ENCODE assay signal across 10 cellular contexts in the genomic region with DNA sequence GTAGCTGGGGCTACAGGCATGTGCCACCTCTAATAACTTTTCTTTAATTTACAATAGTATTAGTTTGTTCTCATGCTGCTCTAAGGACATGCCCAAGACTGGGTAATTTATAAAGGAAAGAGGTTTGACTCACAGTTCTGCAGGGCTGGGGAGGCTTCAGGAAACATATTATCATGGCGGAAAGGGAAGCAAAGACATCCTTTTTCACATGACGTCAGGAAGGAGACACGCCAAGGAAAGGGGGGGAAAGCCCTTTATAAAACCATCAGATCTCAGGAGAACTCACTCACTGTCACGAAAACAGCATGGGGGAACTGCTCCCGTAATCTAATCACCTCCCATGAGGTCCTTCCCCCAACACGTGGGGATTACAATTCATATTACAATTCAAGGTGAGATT. TPM values are rescaled to one million over a fixed set of nuclear protein-coding genes. Genes with fewer than 3 reads are reported as not detected.
DNase-seq lines count a peak whose midpoint lies in the region; ATAC-seq and TF ChIP-seq lines count a peak whose summit lies in the region.
"Had no signal": no experiment of that assay in that cellular context is flagged by ENCODE, and none has a peak within 500 bp of the region (broad histone marks: within the 10 kb centered on the region; RNA-seq: fewer than 3 reads in every experiment).

No MANE protein-coding gene starts in this region.

- H3K27ac ChIP-seq in CD4-positive, alpha-beta T cell (ENCODE audit: low read depth, low read length) = no peak overlapping the region
- H3K27ac ChIP-seq in Peyer's patch (peak overlapping the region in 3 of 4 donors; percentile 31 to 97 (median 65)), gastroesophageal sphincter (peak overlapping the region; percentile 94 to 99 (median 98)), psoas muscle (peak overlapping the region; percentile 63), neural progenitor cell (no peak overlapping the region)

- peaks cover 8% of the 10 kb centered on the region for H4K20me1 ChIP-seq in neural progenitor cell (ENCODE audit: low read depth)

- H3K9ac ChIP-seq in neural progenitor cell = no peak overlapping the region

- TF ChIP-seq EP300 in gastroesophageal sphincter (IDR thresholded peaks at IDR 0.05) = no peak

- H3K27me3 Mint-ChIP-seq in CD4-positive, alpha-beta T cell = no peaks in the 10 kb centered on the region
- peaks cover 8% of the 10 kb centered on the region for H3K27me3 Mint-ChIP-seq in neural progenitor cell (ENCODE audit: insufficient read depth, low read depth)
- H3K27me3 Mint-ChIP-seq: central memory CD8-positive, alpha-beta T cell had no signal

- H2AFZ ChIP-seq in neural progenitor cell (replicated peaks) = no peak overlapping the region

- no peaks in the 10 kb centered on the region for H3K27me3 ChIP-seq in CD4-positive, alpha-beta T cell (ENCODE audit: control insufficient read depth, insufficient read depth, low read length)
- H3K27me3 ChIP-seq in Peyer's patch (no peaks in the 10 kb centered on the region), gastroesophageal sphincter (no peaks in the 10 kb centered on the region), psoas muscle (ENCODE audit: insufficient read depth in 3 of 3, low read length in 2 of 3) (no peaks in the 10 kb centered on the region), neural progenitor cell (peaks cover 4% of the 10 kb centered on the region)

- H3K36me3 Mint-ChIP-seq in CD4-positive, alpha-beta T cell (ENCODE audit: low read depth) = peaks cover 83% of the 10 kb centered on the region
- H3K36me3 Mint-ChIP-seq in neural progenitor cell = no peaks in the 10 kb centered on the region

- CTCF ChIA-PET in CD4-positive, alpha-beta T cell (lab: Charles Lee) = no interaction called here

- H3K36me3 ChIP-seq in Peyer's patch (peaks cover 0 to 27% (median 0%) of the 10 kb centered on the region in 3 donors), gastroesophageal sphincter (peaks cover 0 to 31% of the 10 kb centered on the region in 2 donors), psoas muscle (ENCODE audit: insufficient read depth in 1 of 2, low read depth in 1 of 2) (peaks cover 0 to 4% of the 10 kb centered on the region in 2 donors), neural progenitor cell (no peaks in the 10 kb centered on the region)

- H3K4me1 ChIP-seq in Peyer's patch = peaks cover 0 to 33% (median under 1%) of the 10 kb centered on the region in 4 donors
- peaks cover 15 to 100% (median 54%) of the 10 kb centered on the region in 3 donors for H3K4me1 ChIP-seq in gastroesophageal sphincter
- H3K4me1 ChIP-seq in psoas muscle = peaks cover 10% of the 10 kb centered on the region
- H3K4me1 ChIP-seq in neural progenitor cell = peaks cover 4% of the 10 kb centered on the region

- peak overlapping the region; percentile 47 for H3K27ac Mint-ChIP-seq in CD4-positive, alpha-beta T cell
- H3K27ac Mint-ChIP-seq in neural progenitor cell = no peak overlapping the region

- TF ChIP-seq POLR2A in Peyer's patch (IDR thresholded peaks at IDR 0.05) (no peak), gastroesophageal sphincter (IDR thresholded peaks at IDR 0.05) (no peak)

- intact Hi-C loops in CD4-positive, alpha-beta T cell (cut with DNase I, micrococcal nuclease) = no loop called here
- intact Hi-C loops in psoas muscle (cut with DNase I) = no loop called here

- no peak overlapping the region for H3K4me3 Mint-ChIP-seq in CD4-positive, alpha-beta T cell
- no peak overlapping the region for H3K4me3 Mint-ChIP-seq in neural progenitor cell
- H3K4me3 Mint-ChIP-seq: central memory CD8-positive, alpha-beta T cell had no signal

- H3K4me3 ChIP-seq in Peyer's patch = no peak overlapping the region
- H3K4me3 ChIP-seq in gastroesophageal sphincter = no peak overlapping the region
- no peak overlapping the region for H3K4me3 ChIP-seq in psoas muscle
- no peak overlapping the region for H3K4me3 ChIP-seq in neural progenitor cell

- H3K9me3 ChIP-seq in CD4-positive, alpha-beta T cell (ENCODE audit: control insufficient read depth, low read length) = no peaks in the 10 kb centered on the region
- no peaks in the 10 kb centered on the region for H3K9me3 ChIP-seq in Peyer's patch
- no peaks in the 10 kb centered on the region for H3K9me3 ChIP-seq in gastroesophageal sphincter
- no peaks in the 10 kb centered on the region for H3K9me3 ChIP-seq in psoas muscle
- no peaks in the 10 kb centered on the region for H3K9me3 ChIP-seq in neural progenitor cell (ENCODE audit: low read depth)

- no peak for TF ChIP-seq CTCF in CD4-positive, alpha-beta T cell (IDR thresholded peaks at IDR 0.05)
- no peak for TF ChIP-seq CTCF in Peyer's patch (IDR thresholded peaks at IDR 0.05)
- TF ChIP-seq CTCF in gastroesophageal sphincter (IDR thresholded peaks at IDR 0.05) = no peak
- TF ChIP-seq CTCF in psoas muscle (IDR thresholded peaks at IDR 0.05) = no peak
- no peak for TF ChIP-seq CTCF in neural progenitor cell (IDR thresholded peaks at IDR 0.05)

- H3K79me2 ChIP-seq in neural progenitor cell (ENCODE audit: low read depth) = no peaks in the 10 kb centered on the region

- peaks cover 85% of the 10 kb centered on the region for H3K4me1 Mint-ChIP-seq in CD4-positive, alpha-beta T cell (ENCODE audit: low read depth)
- peaks cover 16% of the 10 kb centered on the region for H3K4me1 Mint-ChIP-seq in neural progenitor cell

- DNase-seq in CD4-positive, alpha-beta T cell = no peak
- DNase-seq in Peyer's patch (no peak), psoas muscle (no peak), NCI-H1048 (lab: John Stamatoyannopoulos, UW) (no peak), neural progenitor cell (ENCODE audit: low spot score) (no peak), GM03348 (ENCODE audit: low spot score) (no peak)
- DNase-seq: NCI-H2029 treated with DMSO at 0.1 percent for 48 hours had no signal

- POLR2A ChIA-PET in CD4-positive, alpha-beta T cell (lab: Charles Lee) = no interaction called here

- WGBS in gastroesophageal sphincter (ENCODE audit: low coverage in 1 of 2), 2 donors = 55 to 63% methylated on average over 2 to 6 of the region's 6 CpGs
- WGBS in psoas muscle, 3 donors = 65 to 78% (median 72%) methylated on average over 6 of the region's 6 CpGs

- no peak overlapping the region for H3K4me2 ChIP-seq in neural progenitor cell

- ATAC-seq in CD4-positive, alpha-beta T cell (ENCODE audit: poor library complexity) = no peak
- ATAC-seq in gastroesophageal sphincter = no peak
- ATAC-seq in psoas muscle = peak in 1 of 4 donors; percentile 37
- ATAC-seq: esophagus mucosa had no signal

- peaks cover 8% of the 10 kb centered on the region for H3F3A ChIP-seq in neural progenitor cell (ENCODE audit: low read depth)

- no peaks in the 10 kb centered on the region for H3K9me3 Mint-ChIP-seq in CD4-positive, alpha-beta T cell
- peaks cover 4% of the 10 kb centered on the region for H3K9me3 Mint-ChIP-seq in neural progenitor cell
- H3K9me3 Mint-ChIP-seq: central memory CD8-positive, alpha-beta T cell had no signal

RNA-seq across cellular contexts. Expression of a gene that starts 18.3 kb away (rescaled TPM):
- total RNA-seq in CD4-positive, alpha-beta T cell = 100 to 1,000 TPM; 145 to 147 TPM
- total RNA-seq in Peyer's patch (100 to 1,000 TPM in 1 of 4 donors, 10 to 100 TPM in 3; 32.2 to 104 (median 71.9) TPM), gastroesophageal sphincter (100 to 1,000 TPM in 2 of 4 donors, 10 to 100 TPM in 2; 72.3 to 212 (median 110) TPM), psoas muscle (1 to 10 TPM; 5.8 to 9.6 (median 8.1) TPM), neural progenitor cell (ENCODE audit: low replicate concordance) (6.6 and 9.6 TPM in 2 replicates)
- polyA plus RNA-seq in psoas muscle = 1 to 10 TPM; 2.1 to 6.5 (median 4.5) TPM

Comparison
In these comparisons a context has a peak if more than half of its experiments do, and no peak if none do; other contexts are left out.
1. H3K27ac ChIP-seq: peak in Peyer's patch (3 of 4), gastroesophageal sphincter (4 of 4) and psoas muscle (single experiment); none in CD4-positive, alpha-beta T cell (single experiment) and neural progenitor cell (single experiment).